10 cellular contexts compared by ENCODE assay signal in the genomic region with DNA sequence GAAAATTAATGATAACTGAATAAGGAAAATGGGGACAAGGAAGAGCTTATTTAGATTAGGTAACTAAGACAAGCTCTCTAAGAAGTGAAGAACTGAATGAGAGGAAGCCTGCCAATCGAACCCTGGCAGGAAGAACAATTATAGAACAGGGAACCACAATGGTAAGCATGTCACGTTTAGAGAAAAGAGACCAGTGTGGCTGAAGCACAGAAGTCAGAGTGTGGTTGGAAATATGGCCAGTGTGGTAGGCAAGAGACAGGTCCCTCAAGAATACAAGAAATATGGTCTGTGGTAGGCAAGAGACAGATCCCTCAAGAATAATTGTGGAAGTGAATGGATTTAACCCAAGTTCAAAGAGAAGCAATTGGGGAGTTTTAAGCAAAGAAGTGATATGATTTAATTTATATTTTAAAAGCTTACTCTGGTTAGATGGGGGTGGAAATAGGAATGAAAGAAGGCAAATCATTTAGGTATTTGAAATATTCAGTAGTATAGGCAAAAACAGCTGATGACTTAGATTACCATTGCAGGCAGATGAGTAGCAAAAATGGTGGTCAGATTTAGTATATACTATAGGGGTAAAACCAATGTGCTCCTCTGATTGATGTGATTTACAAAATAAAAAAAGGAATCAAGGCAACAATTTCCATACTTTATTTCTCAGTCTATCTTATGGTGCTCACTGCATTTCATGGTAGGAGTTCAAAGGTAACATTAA. TPM values are rescaled to one million over a fixed set of nuclear protein-coding genes. Genes with fewer than 3 reads are reported as not detected.
DNase-seq lines count a peak whose midpoint lies in the region; ATAC-seq and TF ChIP-seq lines count a peak whose summit lies in the region.
"Had no signal": no experiment of that assay in that cellular context is flagged by ENCODE, and none has a peak within 500 bp of the region (broad histone marks: within the 10 kb centered on the region; RNA-seq: fewer than 3 reads in every experiment).

No MANE protein-coding gene starts in this region.

- TF ChIP-seq CTCF in coronary artery (IDR thresholded peaks at IDR 0.05), result no peak

- peak overlapping the region; percentile 53 to 85 for H3K4me3 Mint-ChIP-seq in activated T-cell treated with anti-CD3 and anti-CD28 coated beads, Interleukin-2, amount 50 U/mL, for 72 hours
- peak overlapping the region in 1 of 2 donors; percentile 18 for H3K4me3 Mint-ChIP-seq in stimulated activated naive B cell treated with anti-CD40 and anti-IgM and Interleukin-4, amounts not matched to agents 10 μg/mL and 1 μg/mL and 100 μg/mL, for 72 hours

- no peak overlapping the region for H3K27ac ChIP-seq in coronary artery
- H3K27ac ChIP-seq: ovary had no signal

- no peaks in the 10 kb centered on the region for H3K27me3 Mint-ChIP-seq in activated T-cell treated with anti-CD3 and anti-CD28 coated beads, Interleukin-2, amount 50 U/mL, for 72 hours (ENCODE audit: low read depth)
- H3K27me3 Mint-ChIP-seq in stimulated activated naive B cell treated with anti-CD40 and anti-IgM and Interleukin-4, amounts not matched to agents 10 μg/mL and 1 μg/mL and 100 μg/mL, for 72 hours, result no peaks in the 10 kb centered on the region

- peak; percentile 8 to 9 for DNase-seq in activated T-cell treated with anti-CD3 and anti-CD28 coated beads, Interleukin-2, amount 50 U/mL, for 72 hours
- DNase-seq in activated T-cell treated with anti-CD3 and anti-CD28 coated beads for 4 hours (no peak), KG1 (lab: John Stamatoyannopoulos, UW) (peak; percentile 22), NCI-H1105 treated with DMSO at 0.1 percent for 48 hours (lab: John Stamatoyannopoulos, UW) (no peak), 8988T (no peak), coronary artery (ENCODE audit: low spot score) (no peak)
- peak; percentile 13 for DNase-seq in stimulated activated naive B cell treated with anti-CD40 and anti-IgM and Interleukin-4, amounts not matched to agents 10 μg/mL and 1 μg/mL and 100 μg/mL, for 72 hours
- DNase-seq: ovary, RPMI8226 had no signal

- ATAC-seq in activated T-cell treated with anti-CD3 and anti-CD28 coated beads, Interleukin-2, amount 50 U/mL, for 72 hours (replicated peaks in 1 of 2), result peak; percentile 55 to 62
- peak; percentile 89 for ATAC-seq in HG02642 (IDR thresholded peaks at IDR 0.05; ENCODE audit: poor library complexity, unreplicated experiment)
- ATAC-seq in stimulated activated naive B cell treated with anti-CD40 and anti-IgM and Interleukin-4, amounts not matched to agents 10 μg/mL and 1 μg/mL and 100 μg/mL, for 72 hours (replicated peaks), result peak; percentile 84

- peaks cover 10 to 12% of the 10 kb centered on the region in 2 donors for H3K9me3 Mint-ChIP-seq in activated T-cell treated with anti-CD3 and anti-CD28 coated beads, Interleukin-2, amount 50 U/mL, for 72 hours
- peaks cover 12 to 20% of the 10 kb centered on the region in 2 donors for H3K9me3 Mint-ChIP-seq in stimulated activated naive B cell treated with anti-CD40 and anti-IgM and Interleukin-4, amounts not matched to agents 10 μg/mL and 1 μg/mL and 100 μg/mL, for 72 hours

- peaks cover 18 to 37% of the 10 kb centered on the region in 2 donors for H3K36me3 Mint-ChIP-seq in activated T-cell treated with anti-CD3 and anti-CD28 coated beads, Interleukin-2, amount 50 U/mL, for 72 hours (ENCODE audit: insufficient read depth in 2 of 2)
- H3K36me3 Mint-ChIP-seq in stimulated activated naive B cell treated with anti-CD40 and anti-IgM and Interleukin-4, amounts not matched to agents 10 μg/mL and 1 μg/mL and 100 μg/mL, for 72 hours, result peaks cover 18 to 41% of the 10 kb centered on the region in 2 donors

- H3K4me1 Mint-ChIP-seq in activated T-cell treated with anti-CD3 and anti-CD28 coated beads, Interleukin-2, amount 50 U/mL, for 72 hours (ENCODE audit: low read depth), result peaks cover 37% of the 10 kb centered on the region
- H3K4me1 Mint-ChIP-seq in stimulated activated naive B cell treated with anti-CD40 and anti-IgM and Interleukin-4, amounts not matched to agents 10 μg/mL and 1 μg/mL and 100 μg/mL, for 72 hours, result peaks cover 21 to 40% of the 10 kb centered on the region in 2 donors

- no peak overlapping the region for H3K4me3 ChIP-seq in coronary artery
- H3K4me3 ChIP-seq: ovary had no signal

- H3K27ac Mint-ChIP-seq in activated T-cell treated with anti-CD3 and anti-CD28 coated beads, Interleukin-2, amount 50 U/mL, for 72 hours, result peak overlapping the region; percentile 85
- peak overlapping the region; percentile 68 for H3K27ac Mint-ChIP-seq in stimulated activated naive B cell treated with anti-CD40 and anti-IgM and Interleukin-4, amounts not matched to agents 10 μg/mL and 1 μg/mL and 100 μg/mL, for 72 hours

RNA-seq across cellular contexts. Expression of gene ERMN, which starts 38.8 kb away (rescaled TPM):
- 1 to 10 TPM; 2.8 to 3.5 TPM for total RNA-seq in activated T-cell treated with anti-CD3 and anti-CD28 coated beads, Interleukin-2, amount 50 U/mL, for 72 hours

Comparison
In these comparisons a context has a peak if more than half of its experiments do, and no peak if none do; other contexts are left out.
1. DNase-seq: peak in activated T-cell treated with anti-CD3 and anti-CD28 coated beads, Interleukin-2, amount 50 U/mL, for 72 hours (2 of 2), KG1 (single experiment) and stimulated activated naive B cell treated with anti-CD40 and anti-IgM and Interleukin-4, amounts not matched to agents 10 μg/mL and 1 μg/mL and 100 μg/mL, for 72 hours (single experiment); none in activated T-cell treated with anti-CD3 and anti-CD28 coated beads for 4 hours (single experiment), NCI-H1105 treated with DMSO at 0.1 percent for 48 hours (single experiment), 8988T (single experiment) and coronary artery (single experiment).
2. Peak in every context shown above with its lines, with median percentiles within 50 percentile points of each other: ATAC-seq.